Comparison of ENCODE assay signal across 17 cellular contexts in genomic region chr12:124837249-124837897, GRCh38. TPM values are rescaled to one million over a fixed set of nuclear protein-coding genes. Genes with fewer than 3 reads are reported as not detected.
A peak's percentile ranks its signal among the peaks of the same experiment; 100 is the strongest.
DNase-seq lines count a peak whose midpoint lies in the region; ATAC-seq, FAIRE-seq and TF ChIP-seq lines count a peak whose summit lies in the region.
"Had no signal": no experiment of that assay in that cellular context is flagged by ENCODE, and none has a peak within 500 bp of the region (broad histone marks: within the 10 kb centered on the region; RNA-seq: fewer than 3 reads in every experiment).

No MANE protein-coding gene starts in this region.

- H3K18ac ChIP-seq in H1 (ENCODE audit: extremely low read depth, low read length) (no peak overlapping the region), trophoblast cell (ENCODE audit: low read length) (no peak overlapping the region)

- TF ChIP-seq CTCF in right atrium auricular region (IDR thresholded peaks at IDR 0.05) (no peak), H1 (IDR thresholded peaks at IDR 0.05; ENCODE audit: control extremely low read depth in 1 of 3, insufficient read depth in 1 of 3, low read depth in 1 of 3, low read length in 3 of 3) (no peak), left lung (IDR thresholded peaks at IDR 0.05) (no peak)

- 0 out of 2 replicates have a peak overlapping the region, but pooled peaks have one; percentile 5 for H2BK15ac ChIP-seq in H1 (ENCODE audit: low read length)

- H3K23me2 ChIP-seq in H1 (ENCODE audit: low read depth, low read length): no peaks in the 10 kb centered on the region; the same call in 1 of the 2 replicates

- H3K9me3 ChIP-seq in right atrium auricular region (no peaks in the 10 kb centered on the region), H1 (ENCODE audit: insufficient read depth in 2 of 2, low read depth in 1 of 2, low read length in 1 of 2) (no peaks in the 10 kb centered on the region), trophoblast cell (ENCODE audit: insufficient read depth, low read depth, low read length) (peaks cover 2% of the 10 kb centered on the region), left lung (no peaks in the 10 kb centered on the region)
- H3K9me3 ChIP-seq: Peyer's patch, thoracic aorta had no signal

- no peaks in the 10 kb centered on the region for H3K27me3 ChIP-seq in right atrium auricular region
- H3K27me3 ChIP-seq in H1 (replicated peaks in 1 of 4; ENCODE audit: control insufficient read depth in 3 of 4, extremely low read depth in 1 of 4, insufficient read depth in 3 of 4, low read length in 3 of 4): no peaks in the 10 kb centered on the region
- H3K27me3 ChIP-seq in trophoblast cell (ENCODE audit: insufficient read depth, low read length): no peaks in the 10 kb centered on the region
- no peaks in the 10 kb centered on the region for H3K27me3 ChIP-seq in left lung
- H3K27me3 ChIP-seq: Peyer's patch had no signal

- H3K36me3 ChIP-seq in right atrium auricular region: no peaks in the 10 kb centered on the region
- H3K36me3 ChIP-seq in H1 (ENCODE audit: control insufficient read depth in 2 of 4, insufficient read depth in 4 of 4, low read length in 3 of 4): no peaks in the 10 kb centered on the region
- H3K36me3 ChIP-seq in trophoblast cell (ENCODE audit: control insufficient read depth in 1 of 2, insufficient read depth in 2 of 2, low read length in 2 of 2): no peaks in the 10 kb centered on the region
- no peaks in the 10 kb centered on the region for H3K36me3 ChIP-seq in left lung
- H3K36me3 ChIP-seq: Peyer's patch, thoracic aorta had no signal

- intact Hi-C loops in left ventricle myocardium superior (cut with micrococcal nuclease): no loop called here
- intact Hi-C loops in left lung (cut with DNase I): no loop called here
- intact Hi-C loops in left colon (cut with DNase I, micrococcal nuclease): no loop called here

- no peak overlapping the region for H3K4me2 ChIP-seq in H1 (ENCODE audit: insufficient read depth in 1 of 2, low read depth in 2 of 2, low read length in 2 of 2)
- no peak overlapping the region for H3K4me2 ChIP-seq in trophoblast cell (ENCODE audit: low read length)

- DNase-seq in right atrium auricular region (ENCODE audit: low spot score) (no peak), left ventricle myocardium superior (no peak), H1 (ENCODE audit: low read depth in 1 of 2, low spot score in 2 of 2) (no peak), trophoblast cell (no peak), left lung (no peak), foreskin melanocyte (no peak), left colon (no peak)
- DNase-seq: activated gamma-delta T cell treated with Interleukin-2 at 50 U/mL for 16 hours; CD4-positive, alpha-beta memory T cell; effector memory CD8-positive, alpha-beta T cell; NCI-H1436 treated with DMSO at 0.1 percent for 48 hours; NCI-H82; stimulated activated CD8-positive, alpha-beta memory T cell treated with anti-CD3 and anti-CD28 coated beads, Interleukin-4, amount 100 ng/mL, for 48 hours had no signal

- H2BK12ac ChIP-seq in H1 (ENCODE audit: low read depth, low read length) (no peak overlapping the region), trophoblast cell (ENCODE audit: low read length) (no peak overlapping the region)

- H2AK5ac ChIP-seq in H1 (ENCODE audit: low read depth, low read length) (no peak overlapping the region), trophoblast cell (ENCODE audit: low read length) (no peak overlapping the region)

- H2BK5ac ChIP-seq in H1 (ENCODE audit: low read depth, low read length): no peak overlapping the region; the same call in 1 of the 2 replicates
- H2BK5ac ChIP-seq in trophoblast cell (ENCODE audit: low read depth, low read length, poor library complexity): no peak overlapping the region

- H4K91ac ChIP-seq in H1 (replicated peaks; ENCODE audit: insufficient read length, low read length) (no peak overlapping the region), trophoblast cell (ENCODE audit: low read depth, low read length) (peak overlapping the region; percentile 22)

- H3K23ac ChIP-seq in H1 (ENCODE audit: insufficient read length) (no peak overlapping the region), trophoblast cell (ENCODE audit: low read length) (no peak overlapping the region)

- TF ChIP-seq RAD21 in H1 (IDR thresholded peaks at IDR 0.05 in 1 of 2, conservative IDR thresholded peaks at IDR 0.05 in 1 of 2; ENCODE audit: low read depth in 2 of 2, low read length in 2 of 2): no peak

- H3K4me3 ChIP-seq in right atrium auricular region: no peak overlapping the region
- H3K4me3 ChIP-seq in H1 (ENCODE audit: extremely low read depth in 1 of 4, insufficient read depth in 2 of 4, low read depth in 3 of 4, low read length in 4 of 4): no peak overlapping the region
- no peak overlapping the region for H3K4me3 ChIP-seq in trophoblast cell (ENCODE audit: low read depth, low read length)
- H3K4me3 ChIP-seq in left lung: no peak overlapping the region
- H3K4me3 ChIP-seq: Peyer's patch, skin epidermis, thoracic aorta had no signal

- no peak overlapping the region for H3K4ac ChIP-seq in H1 (replicated peaks; ENCODE audit: insufficient read length, low read depth, low read length)
- no peak overlapping the region for H3K4ac ChIP-seq in trophoblast cell (ENCODE audit: low read depth, low read length)

- no peak for TF ChIP-seq POLR2A in H1 (IDR thresholded peaks at IDR 0.05; ENCODE audit: control extremely low read depth in 1 of 2, low read depth in 2 of 2, low read length in 2 of 2)

- H3K4me1 ChIP-seq in right atrium auricular region (peaks cover 0 to 43% of the 10 kb centered on the region in 2 donors), H1 (replicated peaks in 1 of 4; ENCODE audit: control insufficient read depth in 3 of 4, insufficient read depth in 4 of 4, low read length in 3 of 4) (peaks cover 0 to 21% (median 16%) of the 10 kb centered on the region in 4 experiments; a peak in 6 of 7 replicates), trophoblast cell (ENCODE audit: control insufficient read depth in 1 of 2, insufficient read depth in 2 of 2, low read length in 2 of 2) (peaks cover 3 to 7% of the 10 kb centered on the region in 2 experiments), left lung (peaks cover 3 to 10% of the 10 kb centered on the region in 2 donors)

- H3K79me2 ChIP-seq in H1 (ENCODE audit: control insufficient read depth in 1 of 2, insufficient read depth in 2 of 2, low read length in 2 of 2) (no peaks in the 10 kb centered on the region; a peak in 1 of 4 replicates), trophoblast cell (ENCODE audit: control insufficient read depth, insufficient read depth, low read length, poor library complexity) (peaks cover 2% of the 10 kb centered on the region)

- 90% methylated on average over 3 of the region's 4 CpGs; no CpG with 5 or more reads in 1 of the 2 experiments for WGBS in H1 (ENCODE audit: extremely low coverage in 1 of 2, insufficient coverage in 1 of 2, insufficient read length in 1 of 2, insufficient replicate concordance in 2 of 2, low coverage in 1 of 2, low lambda C conversion rate in 2 of 2, missing lambda C conversion rate in 1 of 2), 2 experiments
- no CpG with 5 or more reads among the region's 4 CpGs for WGBS in trophoblast cell (ENCODE audit: extremely low coverage, insufficient coverage, insufficient read length)

- no peak for FAIRE-seq in H1 (lab: Jason Lieb, UNC)

- no peak overlapping the region for H2BK20ac ChIP-seq in H1 (ENCODE audit: low read length)

- H3K27ac ChIP-seq in right atrium auricular region: peak overlapping the region; percentile 82
- H3K27ac ChIP-seq in H1 (ENCODE audit: low read depth, low read length): no peak overlapping the region
- peak overlapping the region; percentile 29 for H3K27ac ChIP-seq in trophoblast cell (ENCODE audit: low read depth, low read length)
- H3K27ac ChIP-seq in left lung: no peak overlapping the region
- H3K27ac ChIP-seq: thoracic aorta had no signal

- CTCF ChIA-PET in H1 (lab: Charles Lee; ENCODE audit: partially characterized antibody): interaction anchor here (0.6 kb wide), 1 partner anchor 390 kb away, joined by 4 read pairs; no protein-coding TSS in a partner anchor

- no peak for TF ChIP-seq EP300 in H1 (IDR thresholded peaks at IDR 0.05; ENCODE audit: borderline replicate concordance in 1 of 2, low read depth in 2 of 2, low read length in 2 of 2)

- POLR2A ChIA-PET in H1 (lab: Charles Lee; ENCODE audit: partially characterized antibody): no interaction called here

- ATAC-seq in left ventricle myocardium superior (no peak), left lung (no peak), left colon (no peak), GM18511 (IDR thresholded peaks at IDR 0.05; ENCODE audit: unreplicated experiment) (no peak)
- ATAC-seq: effector memory CD8-positive, alpha-beta T cell had no signal

- no peak overlapping the region for H4K5ac ChIP-seq in H1 (ENCODE audit: insufficient read length, low read depth, low read length)

- H2BK120ac ChIP-seq in H1 (replicated peaks; ENCODE audit: low read depth, low read length): no peak overlapping the region
- H2BK120ac ChIP-seq in trophoblast cell (ENCODE audit: insufficient read depth, low read length, poor library complexity): no peak overlapping the region

- H2AFZ ChIP-seq in H1 (ENCODE audit: low read length): no peak overlapping the region
- no peak overlapping the region for H2AFZ ChIP-seq in trophoblast cell (ENCODE audit: insufficient read depth, low read length, poor library complexity)

- H4K8ac ChIP-seq in H1 (ENCODE audit: extremely low read depth, insufficient read depth, low read length): no peak overlapping the region
- H4K8ac ChIP-seq in trophoblast cell (ENCODE audit: low read depth, low read length): no peak overlapping the region

- H3K14ac ChIP-seq in H1 (ENCODE audit: insufficient read length) (no peak overlapping the region), trophoblast cell (ENCODE audit: low read length) (no peak overlapping the region)

- H3K9ac ChIP-seq in H1 (replicated peaks in 1 of 4; ENCODE audit: extremely low read depth in 1 of 4, low read depth in 3 of 4, low read length in 3 of 4) (no peak overlapping the region), trophoblast cell (ENCODE audit: low read length) (no peak overlapping the region)

- H3K79me1 ChIP-seq in H1 (ENCODE audit: low read depth, low read length) (peaks cover 8% of the 10 kb centered on the region; the same call in 1 of the 2 replicates), trophoblast cell (ENCODE audit: low read length) (peaks cover 7% of the 10 kb centered on the region)

- no peak overlapping the region for H3K56ac ChIP-seq in H1 (replicated peaks; ENCODE audit: insufficient read length, low read depth, low read length)

- H4K12ac ChIP-seq in trophoblast cell (ENCODE audit: low read depth, low read length): no peak overlapping the region

- H4K20me1 ChIP-seq in H1 (replicated peaks in 1 of 2; ENCODE audit: control insufficient read depth in 1 of 2, insufficient read depth in 2 of 2, low read length in 2 of 2): peaks cover 0 to 2% of the 10 kb centered on the region in 2 experiments

RNA-seq across cellular contexts. Expression of gene SCARB1, which starts 26.3 kb away (rescaled TPM):
- 10 to 100 TPM; 14.9 to 22.6 TPM for total RNA-seq in right atrium auricular region
- total RNA-seq in left ventricle myocardium superior: 12.0 TPM
- 57.1 and 58.0 TPM in 2 replicates for total RNA-seq in H1 (2021; fragmentation: NEBNext Ultra II Directional; extraction: Animal tissue kit (Norgen Biotek cat#: 25700))
- 45.3 and 70.7 TPM in 2 replicates for polyA plus RNA-seq in H1 (2011; rRNA removed)
- 49.4 TPM for polyA plus RNA-seq in H1 (2011; cell fraction: cytosol; rRNA removed)
- polyA plus RNA-seq in H1 (2011; cell fraction: nucleus; rRNA removed): 108 TPM
- 52.4 to 76.7 TPM (median 66.8 TPM) in 4 replicates for polyA plus RNA-seq in H1 (2012, experiment 1 of 2)
- 40.2 TPM for polyA plus RNA-seq in H1 (2012, experiment 2 of 2)
- polyA plus RNA-seq in H1 (2013, experiment 1 of 2): 81.2 TPM
- polyA plus RNA-seq in H1 (2013, experiment 2 of 2): 90.5 TPM
- 52.9 and 55.6 TPM in 2 replicates for polyA minus RNA-seq in H1 (2011; rRNA and poly(A)+ RNA removed)
- polyA minus RNA-seq in H1 (2011; cell fraction: cytosol; rRNA and poly(A)+ RNA removed): 28.3 TPM
- polyA minus RNA-seq in H1 (2011; cell fraction: nucleus; rRNA and poly(A)+ RNA removed): 31.4 TPM
- 102 and 105 TPM in 2 replicates for polyA plus RNA-seq in trophoblast cell (2013)
- 10 to 100 TPM; 23.5 to 36.5 TPM for total RNA-seq in left lung
- total RNA-seq in left colon: 10 to 100 TPM; 39.1 to 66.1 TPM

Comparison
In these comparisons a context has a peak if more than half of its experiments do, and no peak if none do; other contexts are left out.
1. H3K27ac ChIP-seq: peak in right atrium auricular region (2 of 2) and trophoblast cell (single experiment); none in H1 (single experiment) and left lung (0 of 2).